ENCODE assay signal across 1 cellular context in the genomic region with DNA sequence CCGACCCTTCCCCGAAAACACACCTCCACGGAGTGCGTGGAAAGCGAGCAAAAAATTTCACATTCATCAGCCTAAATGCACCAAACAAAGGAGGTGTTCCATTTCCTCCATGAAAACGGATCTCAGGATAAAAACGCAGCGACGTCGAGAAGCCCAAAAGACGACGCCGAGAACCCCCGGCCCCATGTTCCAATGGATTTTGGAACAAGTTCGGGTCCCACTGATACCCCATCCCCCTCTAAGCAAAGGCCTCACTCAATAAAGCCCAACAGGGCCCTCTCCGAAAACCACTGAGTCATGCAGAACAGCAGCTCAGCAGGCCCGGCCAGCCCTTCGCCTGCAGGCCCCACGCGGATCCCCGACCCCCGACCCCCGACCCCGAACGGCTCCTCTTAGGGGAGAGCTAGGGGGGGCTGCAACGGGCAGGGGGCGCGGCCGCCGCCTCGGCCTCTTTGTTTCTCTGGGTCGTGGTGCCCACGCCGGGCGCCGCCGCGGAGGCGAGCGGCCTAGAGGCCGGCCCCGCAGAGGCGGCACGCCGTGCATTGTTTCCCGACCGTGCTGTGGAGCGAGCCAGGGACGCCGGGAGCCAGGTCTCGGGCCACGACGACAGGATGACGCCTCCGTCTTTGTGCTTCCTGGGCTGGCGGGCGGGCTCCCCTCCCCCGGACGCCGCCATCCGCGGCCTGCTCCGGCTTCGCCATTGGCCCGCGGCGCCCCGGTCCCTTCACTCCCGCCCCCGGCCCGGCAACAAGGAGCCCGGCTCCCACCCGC.
A peak's percentile ranks its signal among the peaks of the same experiment; 100 is the strongest.
TF ChIP-seq lines count a peak whose summit lies in the region.

No MANE protein-coding gene starts in this region.

TF ChIP-seq in GM12878, 131 proteins besides CTCF, POLR2A, EP300 and RAD21 (continued from another document):
- TF ChIP-seq TAF1 (IDR thresholded peaks at IDR 0.05; ENCODE audit: borderline replicate concordance, low read depth, low read length) = 0 out of 2 replicates have a peak, but pooled peaks have one; percentile 14
- TF ChIP-seq MEF2B (IDR thresholded peaks at IDR 0.05; ENCODE audit: partially characterized antibody, poor library complexity, severe bottlenecking) = no peak
